In the genomic region with DNA sequence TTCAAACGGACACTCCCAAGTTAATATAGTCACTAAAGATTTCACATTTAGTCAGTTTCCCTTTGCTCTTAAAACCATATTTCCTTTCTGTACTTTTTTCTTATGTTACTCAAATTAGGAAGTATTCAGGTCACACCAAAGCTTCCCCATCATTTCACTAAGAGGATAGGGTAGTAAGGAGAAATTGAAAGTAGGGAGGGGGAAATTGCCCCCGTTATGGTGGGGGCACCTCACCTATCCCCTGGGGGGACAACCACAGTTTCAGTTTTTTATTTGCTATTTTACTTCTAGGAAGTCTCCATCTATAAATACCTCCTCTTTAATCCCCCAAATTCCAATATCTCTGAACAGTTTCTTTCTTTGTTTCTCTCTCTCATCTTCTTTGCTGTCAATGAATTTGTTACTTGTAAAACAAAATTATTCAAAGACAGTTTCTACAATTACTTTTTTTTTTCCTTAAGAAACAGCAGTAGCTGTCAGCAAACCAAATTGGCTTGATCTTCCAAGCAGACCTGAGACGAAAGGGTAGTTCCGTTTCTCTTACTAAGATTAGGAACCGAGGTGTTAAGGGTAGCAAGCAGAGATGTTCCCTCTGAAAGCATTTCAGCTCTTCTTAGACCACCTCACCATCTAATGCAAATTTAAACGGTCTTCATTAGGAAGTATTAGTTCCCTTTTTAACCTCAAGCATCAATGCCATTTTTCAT, we compare ENCODE assay signal across 12 cellular contexts.
DNase-seq lines count a peak whose midpoint lies in the region; ATAC-seq and FAIRE-seq lines count a peak whose summit lies in the region.
"Had no signal": no experiment of that assay in that cellular context is flagged by ENCODE, and none has a peak within 500 bp of the region (broad histone marks: within the 10 kb centered on the region; RNA-seq: fewer than 3 reads in every experiment).

No MANE protein-coding gene starts in this region.

- no peak overlapping the region for H3K4me2 ChIP-seq in mesenchymal stem cell (ENCODE audit: low read length, poor library complexity, severe bottlenecking)

- peak overlapping the region; percentile 43; the same call in 1 of the 2 replicates for H3K4me3 ChIP-seq in GM08714 (ENCODE audit: low read length)
- H3K4me3 ChIP-seq in mesenchymal stem cell (ENCODE audit: insufficient read depth in 1 of 2, low read depth in 1 of 2, low read length in 2 of 2) = no peak overlapping the region

- H3K27me3 ChIP-seq in mesenchymal stem cell (ENCODE audit: control insufficient read depth in 1 of 2, insufficient read depth in 1 of 2, low read length in 2 of 2) = peaks cover 7 to 11% of the 10 kb centered on the region in 2 experiments
- H3K27me3 ChIP-seq: BE2C had no signal

- H2BK12ac ChIP-seq in mesenchymal stem cell (ENCODE audit: low read length in 2 of 2) = no peak overlapping the region

- H4K8ac ChIP-seq in mesenchymal stem cell (ENCODE audit: low read length) = no peak overlapping the region

- no peaks in the 10 kb centered on the region for H3K9me3 ChIP-seq in mesenchymal stem cell (ENCODE audit: control insufficient read depth, low read length)
- H3K9me3 ChIP-seq: BE2C had no signal

- no peak overlapping the region for H3K23ac ChIP-seq in mesenchymal stem cell (ENCODE audit: low read length in 2 of 2)

- no peaks in the 10 kb centered on the region for H3K36me3 ChIP-seq in mesenchymal stem cell (ENCODE audit: control insufficient read depth in 1 of 2, insufficient read depth in 2 of 2, low read depth in 1 of 2, low read length in 2 of 2)
- H3K36me3 ChIP-seq: BE2C had no signal

- H2BK5ac ChIP-seq in mesenchymal stem cell (ENCODE audit: low read depth, low read length, poor library complexity, severe bottlenecking) = no peak overlapping the region

- no peak overlapping the region for H4K91ac ChIP-seq in mesenchymal stem cell (ENCODE audit: low read length)

- no peak overlapping the region for H3K9ac ChIP-seq in mesenchymal stem cell (ENCODE audit: low read length)

- WGBS in mesenchymal stem cell = 73% methylated on average over 5 of the region's 6 CpGs

- H2BK120ac ChIP-seq in mesenchymal stem cell (ENCODE audit: low read depth, low read length) = no peak overlapping the region

- H3K4me1 ChIP-seq in mesenchymal stem cell (ENCODE audit: control insufficient read depth, insufficient read depth, low read depth, low read length) = no peaks in the 10 kb centered on the region
- H3K4me1 ChIP-seq: BE2C had no signal

- H2AK5ac ChIP-seq in mesenchymal stem cell (ENCODE audit: low read length, severe bottlenecking) = no peak overlapping the region

- H3K79me1 ChIP-seq in mesenchymal stem cell (replicated peaks; ENCODE audit: low read length, poor library complexity, severe bottlenecking) = no peaks in the 10 kb centered on the region

- H3K27ac ChIP-seq in mesenchymal stem cell (ENCODE audit: low read length, poor library complexity, severe bottlenecking) = no peak overlapping the region

- H2BK15ac ChIP-seq in mesenchymal stem cell (ENCODE audit: low read depth, poor library complexity, severe bottlenecking) = no peak overlapping the region

- ATAC-seq in HG02759 (IDR thresholded peaks at IDR 0.05; ENCODE audit: unreplicated experiment) = peak; percentile 86
- ATAC-seq in HG03520 (IDR thresholded peaks at IDR 0.05; ENCODE audit: unreplicated experiment) = peak; percentile 94
- ATAC-seq: Panc1, WTC11 had no signal

- H3K18ac ChIP-seq in mesenchymal stem cell (ENCODE audit: low read depth in 1 of 2, low read length in 2 of 2) = no peak overlapping the region

- H3K4ac ChIP-seq in mesenchymal stem cell (ENCODE audit: low read depth in 1 of 2, low read length in 2 of 2) = no peak overlapping the region

- peak; percentile 52 for DNase-seq in GM19239 (ENCODE audit: insufficient read length, low spot score)
- no peak for DNase-seq in DMS79 treated with DMSO at 0.1 percent for 48 hours (lab: John Stamatoyannopoulos, UW)
- no peak for DNase-seq in T-helper 9 cell
- no peak for DNase-seq in NCI-H2171 (lab: John Stamatoyannopoulos, UW)
- no peak for DNase-seq in mesenchymal stem cell
- DNase-seq: BE2C had no signal

- H2AFZ ChIP-seq in mesenchymal stem cell (ENCODE audit: low read depth, low read length) = no peak overlapping the region

- peak; percentile 97 for FAIRE-seq in GM19239 (lab: Jason Lieb, UNC)
- FAIRE-seq: endothelial cell of umbilical vein had no signal

- H3K14ac ChIP-seq in mesenchymal stem cell (ENCODE audit: low read length in 2 of 2) = no peak overlapping the region
